11 cellular contexts compared by ENCODE assay signal in genomic region chr14:60653388-60653690, GRCh38. TPM values are rescaled to one million over a fixed set of nuclear protein-coding genes. Genes with fewer than 3 reads are reported as not detected.
DNase-seq lines count a peak whose midpoint lies in the region; ATAC-seq and TF ChIP-seq lines count a peak whose summit lies in the region.
"Had no signal": no experiment of that assay in that cellular context is flagged by ENCODE, and none has a peak within 500 bp of the region (broad histone marks: within the 10 kb centered on the region; RNA-seq: fewer than 3 reads in every experiment).

No MANE protein-coding gene starts in this region.

- no peaks in the 10 kb centered on the region for H3K9me3 Mint-ChIP-seq in stimulated activated naive CD8-positive, alpha-beta T cell treated with anti-CD3 and anti-CD28 coated beads, Interleukin-15, Interleukin-2, amounts not matched to agents 100 ng/mL and 50 ng/mL, for 24 hours
- no peaks in the 10 kb centered on the region for H3K9me3 Mint-ChIP-seq in activated CD4-positive, alpha-beta memory T cell treated with anti-CD3 and anti-CD28 coated beads, Interleukin-2, amount 10 ng/mL, durations not matched to agents 7 days and 5 days
- H3K9me3 Mint-ChIP-seq in type B pancreatic cell, result no peaks in the 10 kb centered on the region
- H3K9me3 Mint-ChIP-seq: activated naive CD4-positive, alpha-beta T cell treated with anti-CD3 and anti-CD28 coated beads, Interleukin-2, amount 50 U/mL, for 72 hours had no signal

- peak overlapping the region; percentile 31; the same call in 1 of the 2 replicates for H3K4me3 ChIP-seq in iPS-18c (ENCODE audit: insufficient read depth, low read depth, low read length)
- H3K4me3 ChIP-seq: smooth muscle cell had no signal

- CTCF ChIA-PET in activated CD4-positive, alpha-beta memory T cell treated with anti-CD3 and anti-CD28 coated beads, Interleukin-2, amount 10 ng/mL, durations not matched to agents 7 days and 5 days (lab: Charles Lee), result interaction anchor here (1.3 kb wide), 1 partner anchor 48 kb away, joined by 3 read pairs; no protein-coding TSS in a partner anchor

- H3K4me1 Mint-ChIP-seq in stimulated activated naive CD8-positive, alpha-beta T cell treated with anti-CD3 and anti-CD28 coated beads, Interleukin-15, Interleukin-2, amounts not matched to agents 100 ng/mL and 50 ng/mL, for 24 hours (ENCODE audit: low read depth), result peaks cover 71% of the 10 kb centered on the region
- H3K4me1 Mint-ChIP-seq in activated CD4-positive, alpha-beta memory T cell treated with anti-CD3 and anti-CD28 coated beads, Interleukin-2, amount 10 ng/mL, durations not matched to agents 7 days and 5 days, result peaks cover 78% of the 10 kb centered on the region
- H3K4me1 Mint-ChIP-seq in type B pancreatic cell (ENCODE audit: unreplicated experiment), result peaks cover 58% of the 10 kb centered on the region

- H3K4me3 Mint-ChIP-seq in stimulated activated naive CD8-positive, alpha-beta T cell treated with anti-CD3 and anti-CD28 coated beads, Interleukin-15, Interleukin-2, amounts not matched to agents 100 ng/mL and 50 ng/mL, for 24 hours, result peak overlapping the region; percentile 32
- H3K4me3 Mint-ChIP-seq in activated CD4-positive, alpha-beta memory T cell treated with anti-CD3 and anti-CD28 coated beads, Interleukin-2, amount 10 ng/mL, durations not matched to agents 7 days and 5 days, result no peak overlapping the region
- peak overlapping the region; percentile 88 for H3K4me3 Mint-ChIP-seq in type B pancreatic cell

- no peak for DNase-seq in stimulated activated naive CD8-positive, alpha-beta T cell treated with anti-CD3 and anti-CD28 coated beads, Interleukin-15, Interleukin-2, amounts not matched to agents 100 U/mL and 50 U/mL, for 24 hours
- DNase-seq in activated CD4-positive, alpha-beta memory T cell treated with anti-CD3 and anti-CD28 coated beads, Interleukin-2, amount 10 ng/mL, durations not matched to agents 7 days and 5 days, result no peak
- DNase-seq in type B pancreatic cell (ENCODE audit: extremely low spot score, unreplicated experiment) (no peak), NCI-H1436 treated with DMSO at 0.1 percent for 48 hours (lab: John Stamatoyannopoulos, UW) (no peak), NCI-H774 (lab: John Stamatoyannopoulos, UW) (no peak)
- DNase-seq in stimulated activated CD4-positive, alpha-beta T cell treated with anti-CD3 and anti-CD28 coated beads, Interleukin-4, amount 100 ng/mL, for 24 hours, result no peak
- DNase-seq: left ventricle myocardium superior had no signal

- POLR2A ChIA-PET in activated CD4-positive, alpha-beta memory T cell treated with anti-CD3 and anti-CD28 coated beads, Interleukin-2, amount 10 ng/mL, durations not matched to agents 7 days and 5 days (lab: Charles Lee), result no interaction called here

- H3K9me3 ChIP-seq in iPS-18c (ENCODE audit: control insufficient read depth, insufficient read depth, low read length), result no peaks in the 10 kb centered on the region

- H3K27me3 Mint-ChIP-seq in stimulated activated naive CD8-positive, alpha-beta T cell treated with anti-CD3 and anti-CD28 coated beads, Interleukin-15, Interleukin-2, amounts not matched to agents 100 ng/mL and 50 ng/mL, for 24 hours, result peaks cover 87% of the 10 kb centered on the region
- peaks cover 90% of the 10 kb centered on the region for H3K27me3 Mint-ChIP-seq in activated CD4-positive, alpha-beta memory T cell treated with anti-CD3 and anti-CD28 coated beads, Interleukin-2, amount 10 ng/mL, durations not matched to agents 7 days and 5 days
- peaks cover 91% of the 10 kb centered on the region for H3K27me3 Mint-ChIP-seq in type B pancreatic cell

- H3K27ac Mint-ChIP-seq in stimulated activated naive CD8-positive, alpha-beta T cell treated with anti-CD3 and anti-CD28 coated beads, Interleukin-15, Interleukin-2, amounts not matched to agents 100 ng/mL and 50 ng/mL, for 24 hours, result no peak overlapping the region
- H3K27ac Mint-ChIP-seq in activated CD4-positive, alpha-beta memory T cell treated with anti-CD3 and anti-CD28 coated beads, Interleukin-2, amount 10 ng/mL, durations not matched to agents 7 days and 5 days, result peak overlapping the region; percentile 37
- peak overlapping the region; percentile 83 for H3K27ac Mint-ChIP-seq in type B pancreatic cell

- no peak for ATAC-seq in stimulated activated naive CD8-positive, alpha-beta T cell treated with anti-CD3 and anti-CD28 coated beads, Interleukin-15, Interleukin-2, amounts not matched to agents 100 U/mL and 50 U/mL, for 24 hours
- ATAC-seq: activated naive CD4-positive, alpha-beta T cell treated with anti-CD3 and anti-CD28 coated beads, Interleukin-2, amount 50 U/mL, for 72 hours; left ventricle myocardium superior had no signal

- TF ChIP-seq CTCF in type B pancreatic cell (conservative IDR thresholded peaks at IDR 0.05), result no peak

- H3K36me3 Mint-ChIP-seq in stimulated activated naive CD8-positive, alpha-beta T cell treated with anti-CD3 and anti-CD28 coated beads, Interleukin-15, Interleukin-2, amounts not matched to agents 100 ng/mL and 50 ng/mL, for 24 hours (ENCODE audit: low read depth), result no peaks in the 10 kb centered on the region
- peaks cover 16% of the 10 kb centered on the region for H3K36me3 Mint-ChIP-seq in activated CD4-positive, alpha-beta memory T cell treated with anti-CD3 and anti-CD28 coated beads, Interleukin-2, amount 10 ng/mL, durations not matched to agents 7 days and 5 days (ENCODE audit: low read depth)
- no peaks in the 10 kb centered on the region for H3K36me3 Mint-ChIP-seq in type B pancreatic cell

RNA-seq across cellular contexts. Expression of gene SIX1, which starts 4.1 kb away (rescaled TPM):
- 1 to 10 TPM; 1.3 to 1.4 TPM for total RNA-seq in activated CD4-positive, alpha-beta memory T cell treated with anti-CD3 and anti-CD28 coated beads, Interleukin-2, amount 10 ng/mL, durations not matched to agents 7 days and 5 days
- total RNA-seq in type B pancreatic cell (ENCODE audit: low replicate concordance), result 1.00 and 32.6 TPM in 2 replicates
- total RNA-seq: activated naive CD4-positive, alpha-beta T cell treated with anti-CD3 and anti-CD28 coated beads, Interleukin-2, amount 50 U/mL, for 72 hours; left ventricle myocardium superior; smooth muscle cell had no signal
